ENCODE assay signal across 1 cellular context in genomic region chr19:42279902-42280760, GRCh38.
TF ChIP-seq lines count a peak whose summit lies in the region.

No MANE protein-coding gene starts in this region.

TF ChIP-seq in WTC11, 78 proteins besides CTCF, POLR2A, EP300 and RAD21 (continued from another document):
- peak; percentile 28; the same call in 1 of the 2 replicates for TF ChIP-seq USF2 (CRISPR knock-in tag; IDR thresholded peaks at IDR 0.05)
TF ChIP-seq in WTC11: peak in this region for 17.
